21 cellular contexts compared by ENCODE assay signal in the genomic region with DNA sequence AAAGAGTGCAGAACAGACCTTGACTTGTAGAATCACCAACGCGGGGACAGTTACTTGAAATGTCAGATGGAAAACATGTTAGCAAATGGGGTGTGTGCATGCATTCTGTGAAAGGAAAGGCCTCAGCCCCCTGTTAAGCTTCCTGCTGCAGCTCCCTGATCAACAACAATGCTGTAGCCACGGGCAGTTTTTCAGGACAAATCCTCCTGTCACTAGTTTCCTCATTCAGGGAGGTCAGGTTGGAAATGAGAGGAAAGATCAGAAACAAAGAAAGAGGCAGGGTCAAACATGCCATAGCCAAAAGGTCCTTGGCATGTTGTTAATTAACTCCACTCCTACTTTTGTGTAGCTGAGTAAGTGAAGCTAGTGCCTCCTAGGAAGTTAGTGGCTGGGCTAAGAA. TPM values are rescaled to one million over a fixed set of nuclear protein-coding genes. Genes with fewer than 3 reads are reported as not detected.
A peak's percentile ranks its signal among the peaks of the same experiment; 100 is the strongest.
DNase-seq lines count a peak whose midpoint lies in the region; ATAC-seq, FAIRE-seq and TF ChIP-seq lines count a peak whose summit lies in the region.
"Had no signal": no experiment of that assay in that cellular context is flagged by ENCODE, and none has a peak within 500 bp of the region (broad histone marks: within the 10 kb centered on the region; RNA-seq: fewer than 3 reads in every experiment).

No MANE protein-coding gene starts in this region.

- peaks cover 7% of the 10 kb centered on the region; the same call in 1 of the 2 replicates for H3K4me1 ChIP-seq in GM23338 (ENCODE audit: insufficient read depth)
- H3K4me1 ChIP-seq in kidney (ENCODE audit: control insufficient read depth in 1 of 2, insufficient read depth in 1 of 2, low read depth in 1 of 2, low read length in 2 of 2), result peaks cover 9 to 11% of the 10 kb centered on the region in 2 donors

- H3K4me3 Mint-ChIP-seq in GM23338, result no peak overlapping the region
- no peak overlapping the region for H3K4me3 Mint-ChIP-seq in CD4-positive, alpha-beta T cell
- H3K4me3 Mint-ChIP-seq: CD4-positive, CD25-positive, alpha-beta regulatory T cell had no signal

- no peak overlapping the region for H3K9ac ChIP-seq in kidney (ENCODE audit: low read length in 2 of 2)
- H3K9ac ChIP-seq: KMS-11 had no signal

- H3K36me3 Mint-ChIP-seq in GM23338 (ENCODE audit: low read depth), result no peaks in the 10 kb centered on the region
- no peaks in the 10 kb centered on the region for H3K36me3 Mint-ChIP-seq in CD4-positive, alpha-beta T cell (ENCODE audit: low read depth)
- H3K36me3 Mint-ChIP-seq: CD4-positive, CD25-positive, alpha-beta regulatory T cell had no signal

- H3K9me2 ChIP-seq in GM23338 (ENCODE audit: insufficient read depth), result no peaks in the 10 kb centered on the region

- peaks cover 13% of the 10 kb centered on the region for H3K4me1 Mint-ChIP-seq in GM23338
- no peaks in the 10 kb centered on the region for H3K4me1 Mint-ChIP-seq in CD4-positive, alpha-beta T cell (ENCODE audit: low read depth)
- H3K4me1 Mint-ChIP-seq: CD4-positive, CD25-positive, alpha-beta regulatory T cell had no signal

- H3K9me3 Mint-ChIP-seq in GM23338, result no peaks in the 10 kb centered on the region
- no peaks in the 10 kb centered on the region for H3K9me3 Mint-ChIP-seq in CD4-positive, alpha-beta T cell
- H3K9me3 Mint-ChIP-seq: CD4-positive, CD25-positive, alpha-beta regulatory T cell had no signal

- H3K27ac ChIP-seq in GM23338 (ENCODE audit: low read depth) (no peak overlapping the region), kidney (ENCODE audit: low read depth in 2 of 2, low read length in 2 of 2) (peak overlapping the region; percentile 51 to 59)
- H3K27ac ChIP-seq in CD4-positive, alpha-beta T cell (ENCODE audit: low read depth, low read length), result no peak overlapping the region
- H3K27ac ChIP-seq: KMS-11 had no signal

- peak; percentile 69; the same call in 2 of the 3 replicates for ATAC-seq in GM23338
- ATAC-seq in CD4-positive, alpha-beta T cell (ENCODE audit: poor library complexity), result no peak
- no peak for ATAC-seq in HG02973 (IDR thresholded peaks at IDR 0.05; ENCODE audit: unreplicated experiment)

- POLR2A ChIA-PET in CD4-positive, alpha-beta T cell (lab: Charles Lee), result no interaction called here

- H3K4me2 ChIP-seq in GM23338, result peak overlapping the region; percentile 31; the same call in 1 of the 2 replicates
- H3K4me2 ChIP-seq: KMS-11 had no signal

- no peaks in the 10 kb centered on the region for H4K20me1 ChIP-seq in GM23338 (replicated peaks; ENCODE audit: insufficient read depth)

- no peak for FAIRE-seq in kidney (lab: Jason Lieb, UNC)
- FAIRE-seq: GM12892, GM19239 had no signal

- peaks cover 4% of the 10 kb centered on the region for H3K27me3 Mint-ChIP-seq in GM23338 (ENCODE audit: insufficient read depth, low read depth, poor library complexity)
- H3K27me3 Mint-ChIP-seq in CD4-positive, alpha-beta T cell, result peaks cover 27% of the 10 kb centered on the region

- H3K36me3 ChIP-seq in GM23338 (ENCODE audit: insufficient read depth) (no peaks in the 10 kb centered on the region), kidney (ENCODE audit: control insufficient read depth in 1 of 2, insufficient read depth in 2 of 2, low read length in 2 of 2) (no peaks in the 10 kb centered on the region)

- no peaks in the 10 kb centered on the region for H3K9me3 ChIP-seq in kidney (ENCODE audit: control insufficient read depth in 1 of 2, low read length in 2 of 2)
- no peaks in the 10 kb centered on the region for H3K9me3 ChIP-seq in CD4-positive, alpha-beta T cell (ENCODE audit: control insufficient read depth, low read length)

- H3K27ac Mint-ChIP-seq in GM23338, result no peak overlapping the region
- H3K27ac Mint-ChIP-seq in CD4-positive, alpha-beta T cell, result no peak overlapping the region
- H3K27ac Mint-ChIP-seq: CD4-positive, CD25-positive, alpha-beta regulatory T cell had no signal

- DNase-seq in GM23338 (ENCODE audit: low spot score) (no peak), ecto neural progenitor cell (ENCODE audit: low spot score) (peak; percentile 57), kidney (no peak), renal cortical epithelial cell (ENCODE audit: low read depth) (peak; percentile 86), NCI-H1048 (lab: John Stamatoyannopoulos, UW) (no peak)
- no peak for DNase-seq in CD4-positive, alpha-beta T cell
- DNase-seq: AML-193; CD4-positive, CD25-positive, alpha-beta regulatory T cell; DMS79 treated with DMSO at 0.1 percent for 48 hours; GDM1; MM.1S; NCI-H1105 treated with DMSO at 0.1 percent for 48 hours; NCI-H2029; NCI-H2171 treated with DMSO at 0.1 percent for 48 hours; NCI-H510A treated with DMSO at 0.1 percent for 48 hours; SIG-M5 had no signal

- CTCF ChIA-PET in CD4-positive, alpha-beta T cell (lab: Charles Lee), result no interaction called here

- intact Hi-C loops in kidney (cut with DNase I), result no loop called here
- intact Hi-C loops in CD4-positive, alpha-beta T cell (cut with DNase I, micrococcal nuclease), result no loop called here

- no peak for TF ChIP-seq CTCF in GM23338 (conservative IDR thresholded peaks at IDR 0.05; ENCODE audit: low read depth in 2 of 2)
- no peak for TF ChIP-seq CTCF in kidney (IDR thresholded peaks at IDR 0.05; ENCODE audit: borderline replicate concordance, extremely low read depth, insufficient read depth)
- no peak for TF ChIP-seq CTCF in CD4-positive, alpha-beta T cell (IDR thresholded peaks at IDR 0.05)

- H3K27me3 ChIP-seq in GM23338 (ENCODE audit: insufficient read depth), result no peaks in the 10 kb centered on the region
- H3K27me3 ChIP-seq in CD4-positive, alpha-beta T cell (ENCODE audit: control insufficient read depth, insufficient read depth, low read length), result no peaks in the 10 kb centered on the region

- no peaks in the 10 kb centered on the region for H3F3A ChIP-seq in GM23338 (replicated peaks; ENCODE audit: low read depth)

- H3K79me2 ChIP-seq in GM23338 (replicated peaks; ENCODE audit: insufficient read depth), result no peaks in the 10 kb centered on the region

- peak overlapping the region; percentile 82 for H2AFZ ChIP-seq in GM23338

- H3K4me3 ChIP-seq in GM23338 (no peak overlapping the region), kidney (ENCODE audit: low read length in 2 of 2) (no peak overlapping the region)

TF ChIP-seq in GM23338, 12 proteins besides CTCF, POLR2A, EP300 and RAD21:
- TF ChIP-seq EZH2phosphoT487 (IDR thresholded peaks at IDR 0.05; ENCODE audit: unreplicated experiment) (no peak), JUNB (IDR thresholded peaks at IDR 0.05; ENCODE audit: unreplicated experiment) (no peak), ZNF331 (CRISPR knock-in tag; IDR thresholded peaks at IDR 0.05; ENCODE audit: low read depth) (no peak), STAT1 (IDR thresholded peaks at IDR 0.05; ENCODE audit: unreplicated experiment) (no peak)

RNA-seq across cellular contexts. Expression of gene SMIM36, which starts 18.3 kb away (rescaled TPM):
- not detected in 2 replicates for total RNA-seq in GM23338 (2014; rRNA removed; shearing (Covaris generic))
- polyA plus RNA-seq in GM23338 (2016; fragmentation: Nextera tagmentation; extraction: Ambion mirVana) (not detected in 2 replicates), kidney (ENCODE audit: insufficient read depth, low read depth, low replicate concordance) (not detected)
- total RNA-seq in kidney (not detected), renal cortical epithelial cell (not detected in 2 replicates)
- total RNA-seq in CD4-positive, alpha-beta T cell, result not detected
- total RNA-seq: A673; CD4-positive, CD25-positive, alpha-beta regulatory T cell had no signal
- polyA plus RNA-seq: CD4-positive, CD25-positive, alpha-beta regulatory T cell had no signal

Comparison
In these comparisons a context has a peak if more than half of its experiments do, and no peak if none do; other contexts are left out.
1. DNase-seq: peak in ecto neural progenitor cell (single experiment) and renal cortical epithelial cell (single experiment); none in GM23338 (single experiment), kidney (single experiment), CD4-positive, alpha-beta T cell (0 of 10) and NCI-H1048 (single experiment).
2. H3K27ac ChIP-seq: peak in kidney (2 of 2); none in GM23338 (single experiment) and CD4-positive, alpha-beta T cell (single experiment).